18 cellular contexts compared by ENCODE assay signal in genomic region chr4:6338951-6339817, GRCh38.
"Had no signal": no experiment of that assay in that cellular context is flagged by ENCODE, and none has a peak within 500 bp of the region (broad histone marks: within the 10 kb centered on the region; RNA-seq: fewer than 3 reads in every experiment).

No MANE protein-coding gene starts in this region.

- H3K36me3 ChIP-seq: adrenal gland, pancreas, suprapubic skin, transverse colon, vagina had no signal

- H3K27me3 ChIP-seq: pancreas, vagina had no signal

- H3K27ac ChIP-seq: adrenal gland, pancreas, suprapubic skin, transverse colon, vagina had no signal

- FAIRE-seq: frontal cortex, pancreas, TTC549 had no signal

- H3K9me3 ChIP-seq: adrenal gland, pancreas, suprapubic skin, transverse colon, vagina had no signal

- H3K36me3 Mint-ChIP-seq: activated naive CD4-positive, alpha-beta T cell treated with anti-CD3 and anti-CD28 coated beads, Interleukin-2, amount 50 U/mL, for 72 hours; memory B cell had no signal

- H3K4me1 ChIP-seq: adrenal gland, suprapubic skin, transverse colon, vagina had no signal

- DNase-seq: activated CD4-positive, alpha-beta T cell treated with anti-CD3 and anti-CD28 coated beads, Interleukin-2, amount 50 U/mL, for 4 hours; activated gamma-delta T cell treated with Interleukin-2 at 50 U/mL for 16 hours; adrenal gland; central memory CD4-positive, alpha-beta T cell; cortex of kidney; head of caudate nucleus; left ventricle myocardium superior; stimulated activated CD4-positive, alpha-beta T cell treated with anti-CD3 and anti-CD28 coated beads, Interleukin-12 subunit alpha, Interleukin-12 subunit beta, amount 100 ng/mL, for 4 hours; stimulated activated CD4-positive, alpha-beta T cell treated with anti-CD3 and anti-CD28 coated beads, Interleukin-1b, Interleukin-23, amount 100 ng/mL, for 48 hours; transverse colon had no signal

- ATAC-seq: activated naive CD4-positive, alpha-beta T cell treated with anti-CD3 and anti-CD28 coated beads, Interleukin-2, amount 50 U/mL, for 72 hours; left ventricle myocardium superior; pancreas had no signal

- H3K4me3 ChIP-seq: adrenal gland, pancreas, suprapubic skin, transverse colon, vagina had no signal

- H3K9me3 Mint-ChIP-seq: activated naive CD4-positive, alpha-beta T cell treated with anti-CD3 and anti-CD28 coated beads, Interleukin-2, amount 50 U/mL, for 72 hours; memory B cell; stimulated activated naive CD8-positive, alpha-beta T cell treated with anti-CD3 and anti-CD28 coated beads, Interleukin-15, Interleukin-2, amounts not matched to agents 100 ng/mL and 50 ng/mL, for 24 hours had no signal

- H3K27ac Mint-ChIP-seq: activated naive CD4-positive, alpha-beta T cell treated with anti-CD3 and anti-CD28 coated beads, Interleukin-2, amount 50 U/mL, for 72 hours; memory B cell; stimulated activated naive CD8-positive, alpha-beta T cell treated with anti-CD3 and anti-CD28 coated beads, Interleukin-15, Interleukin-2, amounts not matched to agents 100 ng/mL and 50 ng/mL, for 24 hours had no signal

- H3K4me3 Mint-ChIP-seq: stimulated activated naive CD8-positive, alpha-beta T cell treated with anti-CD3 and anti-CD28 coated beads, Interleukin-15, Interleukin-2, amounts not matched to agents 100 ng/mL and 50 ng/mL, for 24 hours had no signal
